27 cellular contexts compared by ENCODE assay signal in the genomic region with DNA sequence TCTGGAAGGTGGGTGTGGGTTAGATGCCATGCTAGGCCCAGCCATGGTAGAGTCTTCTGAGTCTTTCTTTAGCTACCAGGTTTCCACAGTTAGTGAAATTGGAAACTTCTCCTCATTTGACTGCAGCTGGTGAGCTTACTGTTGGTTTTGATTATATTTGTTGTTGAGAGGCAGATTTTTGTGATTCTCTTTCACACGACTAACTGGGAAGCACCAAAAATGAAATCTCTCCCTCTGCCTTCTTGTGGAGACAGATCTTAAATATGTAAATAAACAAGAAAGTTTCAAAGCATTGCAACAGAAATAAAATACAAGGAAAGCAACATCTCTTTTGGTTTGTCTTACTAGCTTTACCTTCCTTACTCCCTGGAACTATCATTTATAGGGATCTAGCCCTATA.
DNase-seq lines count a peak whose midpoint lies in the region; TF ChIP-seq lines count a peak whose summit lies in the region.
"Had no signal": no experiment of that assay in that cellular context is flagged by ENCODE, and none has a peak within 500 bp of the region (broad histone marks: within the 10 kb centered on the region; RNA-seq: fewer than 3 reads in every experiment).

No MANE protein-coding gene starts in this region.

- H3K4me1 ChIP-seq in parathyroid adenoma, result peaks cover 4% of the 10 kb centered on the region
- H3K4me1 ChIP-seq: prostate gland had no signal

- no peaks in the 10 kb centered on the region for H3K27me3 ChIP-seq in parathyroid adenoma (ENCODE audit: control insufficient read depth, insufficient read depth, low read length)
- H3K27me3 ChIP-seq: neutrophil, right lobe of liver had no signal

- H3K4me2 ChIP-seq in parathyroid adenoma (ENCODE audit: low read length), result no peak overlapping the region
- H3K4me2 ChIP-seq: SK-N-SH had no signal

- no peak overlapping the region for H3K4me3 Mint-ChIP-seq in T-helper 1 cell treated with Interleukin-12 subunit alpha and Interleukin-12 subunit beta and Interleukin-4 antibody, amounts not matched to agents 30 μg/mL and 1 μg/mL, for 36 hours
- H3K4me3 Mint-ChIP-seq: brain; CD8-positive, alpha-beta T cell; HFFc6; stimulated activated naive CD8-positive, alpha-beta T cell treated with anti-CD3 and anti-CD28 coated beads, Interleukin-15, amount 100 ng/mL, for 72 hours had no signal

- TF ChIP-seq CTCF in parathyroid adenoma (IDR thresholded peaks at IDR 0.05), result no peak

- H3K27ac Mint-ChIP-seq in T-helper 1 cell treated with Interleukin-12 subunit alpha and Interleukin-12 subunit beta and Interleukin-4 antibody, amounts not matched to agents 30 μg/mL and 1 μg/mL, for 36 hours, result peak overlapping the region; percentile 1
- H3K27ac Mint-ChIP-seq: brain; CD8-positive, alpha-beta T cell; HFFc6 had no signal

- peak overlapping the region; percentile 59 for H2AFZ ChIP-seq in parathyroid adenoma

- H3K36me3 ChIP-seq in parathyroid adenoma (ENCODE audit: control insufficient read depth, insufficient read depth, low read length), result no peaks in the 10 kb centered on the region
- H3K36me3 ChIP-seq: neutrophil, prostate gland, right lobe of liver had no signal

- peaks cover 4% of the 10 kb centered on the region for H3K9me3 Mint-ChIP-seq in T-helper 1 cell treated with Interleukin-12 subunit alpha and Interleukin-12 subunit beta and Interleukin-4 antibody, amounts not matched to agents 30 μg/mL and 1 μg/mL, for 36 hours
- H3K9me3 Mint-ChIP-seq: brain; CD8-positive, alpha-beta T cell; HFFc6; naive B cell had no signal

- no peaks in the 10 kb centered on the region for H3K79me2 ChIP-seq in parathyroid adenoma

- no peaks in the 10 kb centered on the region for H3K9me3 ChIP-seq in parathyroid adenoma (ENCODE audit: control insufficient read depth, low read length)
- H3K9me3 ChIP-seq: neutrophil, prostate gland, right lobe of liver, SK-N-SH had no signal

- peak overlapping the region; percentile 54 for H3K27ac ChIP-seq in parathyroid adenoma
- H3K27ac ChIP-seq: neutrophil, prostate gland, right lobe of liver had no signal

- no peak overlapping the region for H3K4me3 ChIP-seq in parathyroid adenoma (ENCODE audit: low read depth, low read length)
- H3K4me3 ChIP-seq: prostate gland, right lobe of liver had no signal

- H3K9ac ChIP-seq in parathyroid adenoma, result no peak overlapping the region
- H3K9ac ChIP-seq: SK-N-SH had no signal

- DNase-seq in T-helper 1 cell (no peak), OCI-M1 (lab: John Stamatoyannopoulos, UW) (peak; percentile 43), fibroblast of gingiva (ENCODE audit: low read depth) (peak; percentile 75), NCI-H1694 (lab: John Stamatoyannopoulos, UW) (no peak), NCI-H82 treated with DMSO at 0.1 percent for 48 hours (lab: John Stamatoyannopoulos, UW; ENCODE audit: unreplicated experiment) (no peak)
- no peak for DNase-seq in activated CD8-positive, alpha-beta memory T cell treated with anti-CD3 and anti-CD28 coated beads, Interleukin-2, amount 50 U/mL, for 4 hours
- DNase-seq: activated CD4-positive, alpha-beta T cell treated with anti-CD3 and anti-CD28 coated beads, Interleukin-2, amount 50 U/mL, for 4 hours; activated naive CD4-positive, alpha-beta T cell treated with anti-CD3 and anti-CD28 coated beads, Interleukin-2, amount 50 U/mL, for 16 hours; amniotic stem cell; CD8-positive, alpha-beta T cell; EL; HFFc6; hypothalamus; naive B cell; NCI-H1048; NCI-H1930; NCI-H345; NCI-H774; right lobe of liver; SK-N-SH; stimulated activated naive CD8-positive, alpha-beta T cell treated with anti-CD3 and anti-CD28 coated beads, Interleukin-15, amount 100 ng/mL, for 72 hours; T-helper 2 cell had no signal

- peaks cover 21% of the 10 kb centered on the region for H3K27me3 Mint-ChIP-seq in T-helper 1 cell treated with Interleukin-12 subunit alpha and Interleukin-12 subunit beta and Interleukin-4 antibody, amounts not matched to agents 30 μg/mL and 1 μg/mL, for 36 hours (ENCODE audit: low read depth)
- H3K27me3 Mint-ChIP-seq: brain had no signal

- H3K4me1 Mint-ChIP-seq in T-helper 1 cell treated with Interleukin-12 subunit alpha and Interleukin-12 subunit beta and Interleukin-4 antibody, amounts not matched to agents 30 μg/mL and 1 μg/mL, for 36 hours (ENCODE audit: low read depth), result peaks cover 49% of the 10 kb centered on the region

- peaks cover 18% of the 10 kb centered on the region for H3K36me3 Mint-ChIP-seq in T-helper 1 cell treated with Interleukin-12 subunit alpha and Interleukin-12 subunit beta and Interleukin-4 antibody, amounts not matched to agents 30 μg/mL and 1 μg/mL, for 36 hours (ENCODE audit: low read depth)
- H3K36me3 Mint-ChIP-seq: brain; CD8-positive, alpha-beta T cell had no signal

Comparison
In these comparisons a context has a peak if more than half of its experiments do, and no peak if none do; other contexts are left out.
1. DNase-seq: peak in OCI-M1 (single experiment) and fibroblast of gingiva (single experiment); none in T-helper 1 cell (0 of 5), NCI-H1694 (single experiment), NCI-H82 treated with DMSO at 0.1 percent for 48 hours (single experiment) and activated CD8-positive, alpha-beta memory T cell treated with anti-CD3 and anti-CD28 coated beads, Interleukin-2, amount 50 U/mL, for 4 hours (single experiment).